In the genomic region with DNA sequence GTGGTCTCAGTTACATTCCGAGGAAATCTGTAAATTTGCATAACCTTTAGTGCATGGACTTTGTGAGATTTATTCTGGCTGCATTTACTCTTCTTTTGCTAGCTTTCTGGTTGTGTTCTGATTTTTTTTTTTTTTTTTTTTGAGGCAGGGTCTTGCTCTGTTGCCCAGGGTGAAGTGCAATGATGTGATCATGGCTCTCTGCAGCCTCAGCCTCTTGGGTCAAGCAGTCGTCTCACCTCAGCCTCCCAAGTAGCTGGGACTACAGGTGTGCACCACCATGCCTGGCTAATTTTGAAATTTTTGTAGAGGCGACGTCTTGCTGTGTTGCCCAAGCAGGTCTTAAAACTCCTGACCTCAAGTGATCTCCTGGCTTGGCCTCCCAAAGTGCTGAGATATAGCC, we compare ENCODE assay signal across 22 cellular contexts. TPM values are rescaled to one million over a fixed set of nuclear protein-coding genes. Genes with fewer than 3 reads are reported as not detected.
DNase-seq lines count a peak whose midpoint lies in the region; ATAC-seq, FAIRE-seq and TF ChIP-seq lines count a peak whose summit lies in the region.
"Had no signal": no experiment of that assay in that cellular context is flagged by ENCODE, and none has a peak within 500 bp of the region (broad histone marks: within the 10 kb centered on the region; RNA-seq: fewer than 3 reads in every experiment).

No MANE protein-coding gene starts in this region.

- no peak overlapping the region for H3K9ac ChIP-seq in K562 (ENCODE audit: insufficient read depth in 1 of 2, low read depth in 2 of 2, low read length in 2 of 2)

- H3K27ac Mint-ChIP-seq in T-helper 17 cell (peak overlapping the region; percentile 53), neural crest cell (ENCODE audit: unreplicated experiment) (peak overlapping the region; percentile 52)
- no peak overlapping the region for H3K27ac Mint-ChIP-seq in natural killer cell treated with Interleukin-12 subunit alpha and Interleukin-12 subunit beta and Interleukin-15 and Interleukin-18, amount 100 ng/mL, for 72 hours

- no peak for TF ChIP-seq RAD21 in K562 (CRISPR knock-in tag; conservative IDR thresholded peaks at IDR 0.05 in 1 of 2, IDR thresholded peaks at IDR 0.05 in 1 of 2)

- H3K36me3 Mint-ChIP-seq in T-helper 17 cell (ENCODE audit: low read depth), result no peaks in the 10 kb centered on the region
- H3K36me3 Mint-ChIP-seq in neural crest cell (ENCODE audit: low read depth), result no peaks in the 10 kb centered on the region
- no peaks in the 10 kb centered on the region for H3K36me3 Mint-ChIP-seq in natural killer cell treated with Interleukin-12 subunit alpha and Interleukin-12 subunit beta and Interleukin-15 and Interleukin-18, amount 100 ng/mL, for 72 hours

- H2AFZ ChIP-seq in K562 (ENCODE audit: low read depth, low read length), result no peak overlapping the region

- H3K9me3 Mint-ChIP-seq in neural crest cell, result no peaks in the 10 kb centered on the region
- no peaks in the 10 kb centered on the region for H3K9me3 Mint-ChIP-seq in natural killer cell treated with Interleukin-12 subunit alpha and Interleukin-12 subunit beta and Interleukin-15 and Interleukin-18, amount 100 ng/mL, for 72 hours
- H3K9me3 Mint-ChIP-seq: CD8-positive, alpha-beta T cell had no signal

- H3K27ac ChIP-seq in HEK293 (ENCODE audit: extremely low read depth, low read depth, low read length), result no peak overlapping the region
- H3K27ac ChIP-seq in K562 (ENCODE audit: extremely low read depth, low read depth, low read length), result no peak overlapping the region

- POLR2A ChIA-PET in HEK293 (lab: Yijun Ruan, JAX), result no interaction called here
- POLR2A ChIA-PET in K562 (lab: Yijun Ruan, JAX), result interaction anchor here (1.0 to 6.1 kb wide), 2 partner anchors 11 kb away, joined by 4 to 34 read pairs; no protein-coding TSS in a partner anchor

- H3K79me2 ChIP-seq in K562 (ENCODE audit: control insufficient read depth, insufficient read depth, low read length), result peaks cover 99% of the 10 kb centered on the region

- intact Hi-C loops in K562 (cut with micrococcal nuclease), result no loop called here

- FAIRE-seq in K562 (lab: Jason Lieb, UNC), result no peak
- FAIRE-seq: D721Med, GM12878, H54 had no signal

- no peak overlapping the region for H3K4me2 ChIP-seq in K562 (ENCODE audit: insufficient read depth, low read length)

- TF ChIP-seq EP300 in K562 (IDR thresholded peaks at IDR 0.05; ENCODE audit: low read length), result no peak

- H3K27me3 Mint-ChIP-seq in T-helper 17 cell, result no peaks in the 10 kb centered on the region
- H3K27me3 Mint-ChIP-seq in neural crest cell (ENCODE audit: low read depth), result no peaks in the 10 kb centered on the region
- H3K27me3 Mint-ChIP-seq in natural killer cell treated with Interleukin-12 subunit alpha and Interleukin-12 subunit beta and Interleukin-15 and Interleukin-18, amount 100 ng/mL, for 72 hours, result no peaks in the 10 kb centered on the region

- H3K9me3 ChIP-seq in HEK293 (ENCODE audit: control insufficient read depth, insufficient read depth, low read depth, low read length), result no peaks in the 10 kb centered on the region
- no peaks in the 10 kb centered on the region for H3K9me3 ChIP-seq in T-helper 17 cell (ENCODE audit: control insufficient read depth, low read length, poor library complexity, severe bottlenecking)
- H3K9me3 ChIP-seq in K562 (replicated peaks; ENCODE audit: control insufficient read depth, insufficient read depth, low read depth, low read length), result no peaks in the 10 kb centered on the region
- H3K9me3 ChIP-seq: HAP-1 had no signal

- no peak overlapping the region for H3K4me3 ChIP-seq in HEK293 (ENCODE audit: low read depth, low read length)
- no peak overlapping the region for H3K4me3 ChIP-seq in K562
- H3K4me3 ChIP-seq: GM12878, HAP-1 had no signal

- DNase-seq in T-helper 17 cell (no peak), K562 (ENCODE audit: extremely low read depth in 1 of 4, low spot score in 3 of 4) (no peak), neural crest cell (ENCODE audit: low read depth, low spot score) (no peak), NCI-H146 (lab: John Stamatoyannopoulos, UW) (no peak)
- no peak for DNase-seq in stimulated activated CD4-positive, alpha-beta T cell treated with anti-CD3 and anti-CD28 coated beads, Interleukin-2, amount 100 ng/mL, for 48 hours
- DNase-seq in natural killer cell treated with Interleukin-12 subunit alpha and Interleukin-12 subunit beta and Interleukin-15 and Interleukin-18, amount 100 ng/mL, for 72 hours (ENCODE audit: low spot score), result no peak
- DNase-seq: C1 segment of cervical spinal cord; CD8-positive, alpha-beta T cell; DMS 273 treated with DMSO at 0.1 percent for 48 hours; DMS79; EL; GDM1; GOT3 had no signal

- 71% methylated on average over 4 of the region's 4 CpGs for WGBS in K562 (ENCODE audit: insufficient coverage, low coverage, missing lambda C conversion rate)

- no peak for ATAC-seq in T-helper 17 cell
- no peak for ATAC-seq in K562
- no peak for ATAC-seq in GM18868 (IDR thresholded peaks at IDR 0.05; ENCODE audit: unreplicated experiment)
- no peak for ATAC-seq in natural killer cell treated with Interleukin-12 subunit alpha and Interleukin-12 subunit beta and Interleukin-15 and Interleukin-18, amount 100 ng/mL, for 72 hours
- ATAC-seq: CD8-positive, alpha-beta T cell; GM12878 had no signal

- peaks cover 30% of the 10 kb centered on the region for H3K4me1 Mint-ChIP-seq in T-helper 17 cell
- H3K4me1 Mint-ChIP-seq in neural crest cell, result no peaks in the 10 kb centered on the region
- peaks cover 8 to 39% of the 10 kb centered on the region in 2 donors for H3K4me1 Mint-ChIP-seq in natural killer cell treated with Interleukin-12 subunit alpha and Interleukin-12 subunit beta and Interleukin-15 and Interleukin-18, amount 100 ng/mL, for 72 hours (ENCODE audit: low read depth in 2 of 2)

- H3K4me3 Mint-ChIP-seq in T-helper 17 cell (no peak overlapping the region), neural crest cell (no peak overlapping the region)
- H3K4me3 Mint-ChIP-seq in natural killer cell treated with Interleukin-12 subunit alpha and Interleukin-12 subunit beta and Interleukin-15 and Interleukin-18, amount 100 ng/mL, for 72 hours, result no peak overlapping the region
- H3K4me3 Mint-ChIP-seq: CD8-positive, alpha-beta T cell had no signal

- BruUV-seq in K562 (replicated peaks; lab: Mats Ljungman, UMichigan), result no TSS peak

- no peaks in the 10 kb centered on the region for H3K4me1 ChIP-seq in HEK293 (ENCODE audit: control insufficient read depth, insufficient read depth, low read length)
- H3K4me1 ChIP-seq in K562 (replicated peaks in 1 of 2; ENCODE audit: control insufficient read depth in 2 of 2, insufficient read depth in 2 of 2, low read length in 2 of 2), result peaks cover 6 to 21% of the 10 kb centered on the region in 2 experiments; a peak in 4 of 5 replicates

- peaks cover 2% of the 10 kb centered on the region for H3K9me1 ChIP-seq in K562 (ENCODE audit: control insufficient read depth, insufficient read depth, low read length)

- in situ Hi-C loops in K562 (cut with MboI), result no loop called here

- H3K27me3 ChIP-seq in K562 (ENCODE audit: control insufficient read depth in 2 of 2, insufficient read depth in 2 of 2, low read length in 2 of 2), result no peaks in the 10 kb centered on the region

- CTCF ChIA-PET in HEK293 (lab: Yijun Ruan, JAX), result no interaction called here
- CTCF ChIA-PET in K562 (lab: Yijun Ruan, JAX; ENCODE audit: low intra/inter-chr PET ratio), result no interaction called here

- peaks cover 21 to 42% of the 10 kb centered on the region in 2 experiments; a peak in 2 of 3 replicates for H3K36me3 ChIP-seq in HEK293 (ENCODE audit: control insufficient read depth in 2 of 2, insufficient read depth in 1 of 2, low read length in 2 of 2)
- H3K36me3 ChIP-seq in K562 (ENCODE audit: control insufficient read depth, insufficient read depth, low read length), result peaks cover 71% of the 10 kb centered on the region

- TF ChIP-seq CTCF in HEK293 (tag by site-specific recombination; IDR thresholded peaks at IDR 0.05), result no peak
- no peak for TF ChIP-seq CTCF in K562 (IDR thresholded peaks at IDR 0.05 in 2 of 3, conservative IDR thresholded peaks at IDR 0.05 in 1 of 3; ENCODE audit: insufficient read depth in 2 of 3, low read depth in 1 of 3, low read length in 3 of 3)
- TF ChIP-seq CTCF in neural crest cell (conservative IDR thresholded peaks at IDR 0.05), result no peak

- H4K20me1 ChIP-seq in K562 (replicated peaks; ENCODE audit: control insufficient read depth, insufficient read depth, low read length), result 0 out of 2 replicates have a peak, but pooled peaks cover 5% of the 10 kb centered on the region

- no peak for TF ChIP-seq POLR2A in K562 (conservative IDR thresholded peaks at IDR 0.05)

RNA-seq across cellular contexts. Expression of a gene that starts 12.6 kb away (rescaled TPM):
- total RNA-seq in T-helper 17 cell, result 100 to 1,000 TPM; 102 to 112 TPM
- total RNA-seq in K562 (2011; cell fraction: chromatin; rRNA removed; ENCODE audit: low replicate concordance), result 45.0 and 88.5 TPM in 2 replicates
- 31.9 and 35.0 TPM in 2 replicates for total RNA-seq in K562 (2011; cell fraction: nucleolus; rRNA removed)
- total RNA-seq in K562 (2011; cell fraction: nucleoplasm; rRNA removed), result 38.7 and 58.9 TPM in 2 replicates
- 35.9 and 49.0 TPM in 2 replicates for total RNA-seq in K562 (2014; rRNA removed)
- total RNA-seq in K562 (2014; rRNA removed; fragmentation: Illumina TruSeq; extraction: Trizol), result 50.5 and 56.9 TPM in 2 replicates
- 60.9 and 64.2 TPM in 2 replicates for total RNA-seq in K562 (2015; rRNA removed; fragmentation: Illumina TruSeq; extraction: Trizol)
- 50.0 and 52.7 TPM in 2 replicates for total RNA-seq in K562 (2021)
- 36.7 and 47.2 TPM in 2 replicates for polyA plus RNA-seq in K562 (2011; rRNA removed)
- polyA plus RNA-seq in K562 (2011; cell fraction: cytosol; rRNA removed), result 18.8 and 20.0 TPM in 2 replicates
- 15.8 and 17.9 TPM in 2 replicates for polyA plus RNA-seq in K562 (2011; cell fraction: nucleus; rRNA removed)
- 38.1 and 50.5 TPM in 2 replicates for polyA plus RNA-seq in K562 (2012)
- 52.5 and 58.4 TPM in 2 replicates for polyA plus RNA-seq in K562 (2014; fragmentation: Illumina TruSeq; extraction: Trizol)
- polyA plus RNA-seq in K562 (2014; fragmentation: Nextera tagmentation; extraction: Ambion mirVana), result 10 to 100 TPM; 28.3 to 31.3 TPM
- polyA plus RNA-seq in K562 (2014; rRNA removed), result 36.8 and 42.7 TPM in 2 replicates
- polyA minus RNA-seq in K562 (2011; rRNA and poly(A)+ RNA removed), result 65.6 and 73.3 TPM in 2 replicates
- 28.4 and 37.9 TPM in 2 replicates for polyA minus RNA-seq in K562 (2011; cell fraction: cytosol; rRNA and poly(A)+ RNA removed)
- 37.8 and 56.4 TPM in 2 replicates for polyA minus RNA-seq in K562 (2011; cell fraction: nucleus; rRNA and poly(A)+ RNA removed)
- 39.4 and 43.8 TPM in 2 replicates for total RNA-seq in neural crest cell
- 10 to 100 TPM; 59.0 to 68.9 TPM for total RNA-seq in natural killer cell treated with Interleukin-12 subunit alpha and Interleukin-12 subunit beta and Interleukin-15 and Interleukin-18, amount 100 ng/mL, for 72 hours

RNA-seq across cellular contexts. Expression of a gene that starts 25.5 kb away (rescaled TPM):
- total RNA-seq in T-helper 17 cell (1 to 10 TPM in 1 of 2 donors, under 1 TPM in 1; 0.68 to 1.0 TPM), K562 (2014; rRNA removed) (2.0 and 4.0 TPM in 2 replicates), K562 (2014; rRNA removed; fragmentation: Illumina TruSeq; extraction: Trizol) (1.6 and 1.7 TPM in 2 replicates), K562 (2015; rRNA removed; fragmentation: Illumina TruSeq; extraction: Trizol) (1.5 and 1.7 TPM in 2 replicates), K562 (2021) (1.5 and 2.0 TPM in 2 replicates), neural crest cell (1.2 and 3.0 TPM in 2 replicates)
- 2.6 and 4.1 TPM in 2 replicates for total RNA-seq in K562 (2011; cell fraction: chromatin; rRNA removed; ENCODE audit: low replicate concordance)
- total RNA-seq in K562 (2011; cell fraction: nucleolus; rRNA removed), result 6.8 and 7.6 TPM in 2 replicates
- 7.9 and 9.7 TPM in 2 replicates for total RNA-seq in K562 (2011; cell fraction: nucleoplasm; rRNA removed)
- polyA plus RNA-seq in K562 (2011; rRNA removed) (1.4 and 2.3 TPM in 2 replicates), K562 (2014; fragmentation: Illumina TruSeq; extraction: Trizol) (2.5 and 3.6 TPM in 2 replicates), K562 (2014; fragmentation: Nextera tagmentation; extraction: Ambion mirVana) (1 to 10 TPM; 1.5 to 2.0 TPM), K562 (2014; rRNA removed) (1.8 and 2.4 TPM in 2 replicates)
- 0.86 and 1.1 TPM in 2 replicates for polyA plus RNA-seq in K562 (2011; cell fraction: cytosol; rRNA removed)
- 5.7 and 7.3 TPM in 2 replicates for polyA plus RNA-seq in K562 (2011; cell fraction: nucleus; rRNA removed)
- polyA plus RNA-seq in K562 (2012), result 2.5 and 2.6 TPM in 2 replicates
- polyA minus RNA-seq in K562 (2011; rRNA and poly(A)+ RNA removed), result 2.9 and 3.0 TPM in 2 replicates
- polyA minus RNA-seq in K562 (2011; cell fraction: cytosol; rRNA and poly(A)+ RNA removed), result 1.7 TPM in 1 of 2 replicates, not detected in the other
- polyA minus RNA-seq in K562 (2011; cell fraction: nucleus; rRNA and poly(A)+ RNA removed), result 6.3 and 8.2 TPM in 2 replicates
- under 1 TPM in 1 of 2 donors, not detected in 1; 0.78 TPM for total RNA-seq in natural killer cell treated with Interleukin-12 subunit alpha and Interleukin-12 subunit beta and Interleukin-15 and Interleukin-18, amount 100 ng/mL, for 72 hours
- total RNA-seq: A673 had no signal

RNA-seq across cellular contexts. Expression of a gene that starts 52.6 kb away (rescaled TPM):
- total RNA-seq in T-helper 17 cell (not detected), K562 (2014; rRNA removed) (not detected in 2 replicates), K562 (2014; rRNA removed; fragmentation: Illumina TruSeq; extraction: Trizol) (not detected in 2 replicates), K562 (2015; rRNA removed; fragmentation: Illumina TruSeq; extraction: Trizol) (not detected in 2 replicates), K562 (2021) (not detected in 2 replicates), neural crest cell (not detected in 2 replicates)
- total RNA-seq in K562 (2011; cell fraction: chromatin; rRNA removed; ENCODE audit: low replicate concordance), result not detected in 2 replicates
- total RNA-seq in K562 (2011; cell fraction: nucleolus; rRNA removed), result not detected in 2 replicates
- not detected in 2 replicates for total RNA-seq in K562 (2011; cell fraction: nucleoplasm; rRNA removed)
- polyA plus RNA-seq in K562 (2011; rRNA removed) (not detected in 2 replicates), K562 (2014; fragmentation: Illumina TruSeq; extraction: Trizol) (not detected in 2 replicates), K562 (2014; fragmentation: Nextera tagmentation; extraction: Ambion mirVana) (under 1 TPM; 0.07 to 0.10 TPM), K562 (2014; rRNA removed) (not detected in 2 replicates)
- not detected in 2 replicates for polyA plus RNA-seq in K562 (2011; cell fraction: cytosol; rRNA removed)
- polyA plus RNA-seq in K562 (2011; cell fraction: nucleus; rRNA removed), result not detected in 2 replicates
- 0.19 and 0.22 TPM in 2 replicates for polyA plus RNA-seq in K562 (2012)
- polyA minus RNA-seq in K562 (2011; rRNA and poly(A)+ RNA removed), result not detected in 2 replicates
- not detected in 2 replicates for polyA minus RNA-seq in K562 (2011; cell fraction: cytosol; rRNA and poly(A)+ RNA removed)
- polyA minus RNA-seq in K562 (2011; cell fraction: nucleus; rRNA and poly(A)+ RNA removed), result not detected in 2 replicates
- total RNA-seq in natural killer cell treated with Interleukin-12 subunit alpha and Interleukin-12 subunit beta and Interleukin-15 and Interleukin-18, amount 100 ng/mL, for 72 hours, result not detected
- total RNA-seq: A172; A673; CD8-positive, alpha-beta T cell; GM12878 had no signal
- polyA plus RNA-seq: BJ had no signal

Comparison
In these comparisons a context has a peak if more than half of its experiments do, and no peak if none do; other contexts are left out.
1. H3K27ac Mint-ChIP-seq: peak in T-helper 17 cell (single experiment) and neural crest cell (single experiment); none in natural killer cell treated with Interleukin-12 subunit alpha and Interleukin-12 subunit beta and Interleukin-15 and Interleukin-18, amount 100 ng/mL, for 72 hours (0 of 2).